Comparison of ENCODE assay signal across 30 cellular contexts in the genomic region with DNA sequence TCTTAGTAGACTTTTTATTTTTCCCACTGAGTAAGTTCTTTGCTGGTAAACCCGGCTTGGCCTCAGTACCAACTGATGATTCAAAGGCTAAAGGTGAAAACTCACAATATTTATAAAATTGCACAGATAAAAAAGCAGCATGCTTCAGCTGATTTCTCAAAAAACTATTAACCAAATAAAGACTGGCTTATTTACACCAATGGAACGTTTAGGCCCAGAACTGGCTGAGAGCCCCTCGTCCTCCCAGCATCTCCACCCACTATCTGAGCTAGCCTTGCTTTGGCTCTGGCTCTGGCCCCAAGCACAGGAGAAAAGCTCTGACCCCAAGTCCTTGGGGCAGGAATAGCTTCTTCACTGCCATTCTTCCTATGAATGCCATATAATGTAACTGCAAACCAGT.
"Had no signal": no experiment of that assay in that cellular context is flagged by ENCODE, and none has a peak within 500 bp of the region (broad histone marks: within the 10 kb centered on the region; RNA-seq: fewer than 3 reads in every experiment).

No MANE protein-coding gene starts in this region.

- H3K27me3 ChIP-seq: left lung, neural progenitor cell, neutrophil, right atrium auricular region, right lobe of liver, stomach, testis, thyroid gland, transverse colon, upper lobe of left lung had no signal

- H3K4me2 ChIP-seq: neural progenitor cell, smooth muscle cell had no signal

- H3K9me3 ChIP-seq: right lobe of liver, testis, thyroid gland had no signal

- H3K4me3 ChIP-seq: left lung, lower lobe of right lung, neural progenitor cell, right atrium auricular region, right lobe of liver, smooth muscle cell, stomach, testis, thyroid gland, transverse colon, upper lobe of left lung had no signal

- H3K4me1 Mint-ChIP-seq: immature natural killer cell; stimulated activated memory B cell treated with anti-CD40 and anti-IgM and Interleukin-4, amounts not matched to agents 10 μg/mL and 1 μg/mL and 100 μg/mL, for 72 hours had no signal

- H2AFZ ChIP-seq: neural progenitor cell had no signal

- DNase-seq: hypothalamus; immature natural killer cell; kidney; left colon; left lung; lower lobe of right lung; mammary epithelial cell; mesenchymal stem cell; naive thymus-derived CD8-positive, alpha-beta T cell; occipital lobe; right lobe of liver; stimulated activated CD4-positive, alpha-beta T cell treated with anti-CD3 and anti-CD28 coated beads, Interleukin-1b, Interleukin-23, amount 100 ng/mL, for 48 hours; stimulated activated CD4-positive, alpha-beta T cell treated with anti-CD3 and anti-CD28 coated beads, Interleukin-2, amount 100 ng/mL, for 48 hours; stimulated activated CD4-positive, alpha-beta T cell treated with anti-CD3 and anti-CD28 coated beads, Interleukin-4, amount 100 ng/mL, for 4 hours; stimulated activated CD8-positive, alpha-beta memory T cell treated with anti-CD3 and anti-CD28 coated beads, Interleukin-4, amount 100 ng/mL, for 48 hours; stimulated activated naive CD8-positive, alpha-beta T cell treated with anti-CD3 and anti-CD28 coated beads, Interleukin-15, Interleukin-2, amounts not matched to agents 100 U/mL and 50 U/mL, for 24 hours; stomach; testis; thyroid gland; transverse colon; upper lobe of left lung had no signal

- H3K9ac ChIP-seq: neural progenitor cell had no signal

- H3K4me1 ChIP-seq: left lung, lower lobe of right lung, right atrium auricular region, right lobe of liver, stomach, testis, thyroid gland, transverse colon, upper lobe of left lung had no signal

- H3K27ac ChIP-seq: left lung, lower lobe of right lung, neural progenitor cell, neutrophil, right atrium auricular region, right lobe of liver, testis, thyroid gland, transverse colon, upper lobe of left lung had no signal

- FAIRE-seq: islet of Langerhans, kidney, urothelium cell line had no signal

- ATAC-seq: left colon; left lung; lower lobe of right lung; naive thymus-derived CD8-positive, alpha-beta T cell; right lobe of liver; stimulated activated memory B cell treated with anti-CD40 and anti-IgM and Interleukin-4, amounts not matched to agents 10 μg/mL and 1 μg/mL and 100 μg/mL, for 72 hours; stimulated activated naive CD8-positive, alpha-beta T cell treated with anti-CD3 and anti-CD28 coated beads, Interleukin-15, Interleukin-2, amounts not matched to agents 100 U/mL and 50 U/mL, for 24 hours had no signal

- H3K4me3 Mint-ChIP-seq: immature natural killer cell; naive thymus-derived CD8-positive, alpha-beta T cell; nephron; neural progenitor cell; stimulated activated memory B cell treated with anti-CD40 and anti-IgM and Interleukin-4, amounts not matched to agents 10 μg/mL and 1 μg/mL and 100 μg/mL, for 72 hours had no signal

- H3K27me3 Mint-ChIP-seq: naive thymus-derived CD8-positive, alpha-beta T cell; progenitor cell of endocrine pancreas; stimulated activated memory B cell treated with anti-CD40 and anti-IgM and Interleukin-4, amounts not matched to agents 10 μg/mL and 1 μg/mL and 100 μg/mL, for 72 hours had no signal

- H3K27ac Mint-ChIP-seq: neural progenitor cell; progenitor cell of endocrine pancreas; stimulated activated memory B cell treated with anti-CD40 and anti-IgM and Interleukin-4, amounts not matched to agents 10 μg/mL and 1 μg/mL and 100 μg/mL, for 72 hours had no signal
